Comparison of ENCODE assay signal across 13 cellular contexts in the genomic region with DNA sequence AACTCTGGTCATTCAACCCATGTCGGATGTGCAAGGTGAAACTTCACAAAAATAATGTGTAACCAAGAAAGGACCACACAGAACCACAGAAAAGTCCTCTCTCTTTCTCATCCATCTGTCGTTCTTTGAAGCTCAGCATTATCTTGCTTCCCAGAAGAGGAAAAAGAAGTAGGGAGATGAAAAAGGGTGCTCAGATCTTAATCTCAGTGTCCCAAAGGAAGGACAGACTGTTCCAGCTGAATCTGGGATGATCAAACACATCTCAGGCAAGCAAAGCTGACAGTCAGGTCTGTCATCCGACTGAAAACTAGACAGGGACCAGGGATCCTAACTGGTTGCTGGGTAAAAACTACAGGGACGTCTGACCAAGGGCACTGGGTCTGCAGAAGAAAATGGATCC. TPM values are rescaled to one million over a fixed set of nuclear protein-coding genes. Genes with fewer than 3 reads are reported as not detected.
DNase-seq lines count a peak whose midpoint lies in the region; TF ChIP-seq lines count a peak whose summit lies in the region.
"Had no signal": no experiment of that assay in that cellular context is flagged by ENCODE, and none has a peak within 500 bp of the region (broad histone marks: within the 10 kb centered on the region; RNA-seq: fewer than 3 reads in every experiment).

No MANE protein-coding gene starts in this region.

- TF ChIP-seq CTCF in MCF 10A (IDR thresholded peaks at IDR 0.05; ENCODE audit: unreplicated experiment) (no peak), mammary epithelial cell (conservative IDR thresholded peaks at IDR 0.05 in 1 of 2, IDR thresholded peaks at IDR 0.05 in 1 of 2; ENCODE audit: extremely low read depth in 1 of 2, insufficient read depth in 1 of 2, low read depth in 1 of 2, low read length in 2 of 2) (no peak)

- DNase-seq in MCF 10A (ENCODE audit: unreplicated experiment) (no peak), mammary epithelial cell (no peak), NK-92 (lab: John Stamatoyannopoulos, UW; ENCODE audit: unreplicated experiment) (no peak), ACHN (no peak), ecto neural progenitor cell (ENCODE audit: low spot score) (no peak), GF-D8 (lab: John Stamatoyannopoulos, UW) (no peak)
- DNase-seq in activated naive CD8-positive, alpha-beta T cell treated with anti-CD3 and anti-CD28 coated beads for 36 hours: no peak
- DNase-seq: NCI-H1105 treated with DMSO at 0.1 percent for 48 hours; ovary; stimulated activated CD4-positive, alpha-beta T cell treated with anti-CD3 and anti-CD28 coated beads, Interleukin-12 subunit alpha, Interleukin-12 subunit beta, amount 100 ng/mL, for 4 hours; trophoblast cell had no signal

- H3K27me3 Mint-ChIP-seq in MCF 10A (ENCODE audit: insufficient read depth, unreplicated experiment): no peaks in the 10 kb centered on the region
- H3K27me3 Mint-ChIP-seq in activated naive CD8-positive, alpha-beta T cell treated with anti-CD3 and anti-CD28 coated beads for 36 hours: no peaks in the 10 kb centered on the region
- H3K27me3 Mint-ChIP-seq: memory B cell had no signal

- H3K27me3 ChIP-seq in mammary epithelial cell (ENCODE audit: insufficient read depth, low read length): no peaks in the 10 kb centered on the region
- no peaks in the 10 kb centered on the region for H3K27me3 ChIP-seq in muscle layer of colon (ENCODE audit: control insufficient read depth in 1 of 2, insufficient read depth in 2 of 2, low read length in 2 of 2)
- H3K27me3 ChIP-seq: ovary had no signal

- no peaks in the 10 kb centered on the region for H4K20me1 ChIP-seq in mammary epithelial cell (ENCODE audit: insufficient read depth, low read length)

- peaks cover 93% of the 10 kb centered on the region for H3K79me2 ChIP-seq in mammary epithelial cell (ENCODE audit: insufficient read depth, low read length)

- no peaks in the 10 kb centered on the region for H3K36me3 Mint-ChIP-seq in MCF 10A (ENCODE audit: insufficient read depth, unreplicated experiment)
- peaks cover 64% of the 10 kb centered on the region for H3K36me3 Mint-ChIP-seq in activated naive CD8-positive, alpha-beta T cell treated with anti-CD3 and anti-CD28 coated beads for 36 hours

- H3K4me1 Mint-ChIP-seq in MCF 10A (ENCODE audit: insufficient read depth, unreplicated experiment): peaks cover 47% of the 10 kb centered on the region
- peaks cover 92% of the 10 kb centered on the region for H3K4me1 Mint-ChIP-seq in activated naive CD8-positive, alpha-beta T cell treated with anti-CD3 and anti-CD28 coated beads for 36 hours

- H3K4me1 ChIP-seq in mammary epithelial cell (ENCODE audit: insufficient read depth, low read length) (peaks cover 50% of the 10 kb centered on the region), muscle layer of colon (ENCODE audit: insufficient read depth, low read length) (peaks cover 42% of the 10 kb centered on the region)

- BruUV-seq in MCF 10A (replicated peaks; lab: Mats Ljungman, UMichigan): no TSS peak
- BruUV-seq in mammary epithelial cell (replicated peaks; lab: Mats Ljungman, UMichigan): no TSS peak

- no peaks in the 10 kb centered on the region for H3K9me3 ChIP-seq in mammary epithelial cell (replicated peaks; ENCODE audit: insufficient read depth, low read length)
- no peaks in the 10 kb centered on the region for H3K9me3 ChIP-seq in muscle layer of colon (ENCODE audit: low read length)
- H3K9me3 ChIP-seq: ovary had no signal

- H3K27ac Mint-ChIP-seq in MCF 10A (ENCODE audit: low read depth, unreplicated experiment): peak overlapping the region; percentile 19
- peak overlapping the region; percentile 96 for H3K27ac Mint-ChIP-seq in activated naive CD8-positive, alpha-beta T cell treated with anti-CD3 and anti-CD28 coated beads for 36 hours
- H3K27ac Mint-ChIP-seq: memory B cell had no signal

- WGBS in mammary epithelial cell (ENCODE audit: low coverage, missing lambda C conversion rate): 94% methylated on average over 4 of the region's 4 CpGs

- CTCF ChIA-PET in MCF 10A (lab: Yijun Ruan, JAX) (interaction anchor here (0.6 to 5.7 kb wide), 5 partner anchors 10 to 436 kb away, joined by 3 to 63 read pairs (median 5); partner anchors contain the start of gene ARHGEF3), mammary epithelial cell (lab: Charles Lee; ENCODE audit: low non-redundant PET) (no interaction called here)

- no peaks in the 10 kb centered on the region for H3K9me3 Mint-ChIP-seq in MCF 10A (ENCODE audit: unreplicated experiment)
- no peaks in the 10 kb centered on the region for H3K9me3 Mint-ChIP-seq in activated naive CD8-positive, alpha-beta T cell treated with anti-CD3 and anti-CD28 coated beads for 36 hours
- H3K9me3 Mint-ChIP-seq: memory B cell had no signal

- POLR2A ChIA-PET in MCF 10A (lab: Yijun Ruan, JAX): interaction anchor here (1.1 to 3.7 kb wide), 3 partner anchors 9 to 84 kb away, joined by 3 to 32 read pairs (median 3); partner anchors contain the start of gene ARHGEF3

- no peak overlapping the region for H3K27ac ChIP-seq in mammary epithelial cell (ENCODE audit: insufficient read depth, low read depth, low read length)
- H3K27ac ChIP-seq in muscle layer of colon (ENCODE audit: low read depth, low read length): peak overlapping the region; percentile 17

- H3K4me2 ChIP-seq in mammary epithelial cell (ENCODE audit: insufficient read depth, low read depth, low read length): no peak overlapping the region

- dilution Hi-C loops in mammary epithelial cell (cut with HindIII; ENCODE audit: low sequenced_read_pairs): no loop called here

- H3K4me3 ChIP-seq in mammary epithelial cell (replicated peaks in 1 of 3; ENCODE audit: insufficient read depth in 1 of 3, low read depth in 2 of 3, low read length in 3 of 3) (no peak overlapping the region), muscle layer of colon (ENCODE audit: low read depth in 1 of 2, low read length in 2 of 2) (no peak overlapping the region)
- H3K4me3 ChIP-seq: ovary had no signal

- no peak overlapping the region for H3K4me3 Mint-ChIP-seq in MCF 10A (ENCODE audit: unreplicated experiment)
- peak overlapping the region; percentile 78 for H3K4me3 Mint-ChIP-seq in activated naive CD8-positive, alpha-beta T cell treated with anti-CD3 and anti-CD28 coated beads for 36 hours
- H3K4me3 Mint-ChIP-seq: memory B cell had no signal

- no peak overlapping the region for H2AFZ ChIP-seq in mammary epithelial cell (ENCODE audit: low read depth, low read length)

- no peak overlapping the region for H3K9ac ChIP-seq in mammary epithelial cell (ENCODE audit: insufficient read depth, low read length)
- no peak overlapping the region for H3K9ac ChIP-seq in muscle layer of colon (ENCODE audit: low read length)

- in situ Hi-C loops in mammary epithelial cell (cut with MboI; ENCODE audit: low sequenced_read_pairs in 2 of 2) (no loop called here), ACHN (cut with HindIII; ENCODE audit: low pct_ligation_motif_present, low pct_unique_long_range_greater_than_20kb, low sequenced_read_pairs) (no loop called here)

- intact Hi-C loops in MCF 10A (cut with micrococcal nuclease): no loop called here
- intact Hi-C loops in mammary epithelial cell (cut with micrococcal nuclease): no loop called here

- H3K36me3 ChIP-seq in mammary epithelial cell (ENCODE audit: insufficient read depth, low read length) (no peaks in the 10 kb centered on the region), muscle layer of colon (ENCODE audit: insufficient read depth, low read length) (no peaks in the 10 kb centered on the region)
- H3K36me3 ChIP-seq: ovary had no signal

RNA-seq across cellular contexts. Expression of gene ARHGEF3, which starts 16.2 kb away (rescaled TPM):
- total RNA-seq in MCF 10A (2022) (10.6 and 13.1 TPM in 2 replicates), mammary epithelial cell (10 to 100 TPM; 17.5 to 43.7 TPM)
- 30.8 TPM for polyA plus RNA-seq in mammary epithelial cell
- polyA minus RNA-seq in mammary epithelial cell: 44.5 TPM
- total RNA-seq in activated naive CD8-positive, alpha-beta T cell treated with anti-CD3 and anti-CD28 coated beads for 36 hours: 10 to 100 TPM; 81.2 to 88.2 TPM
